Comparison of ENCODE assay signal across 9 cellular contexts in genomic region chr1:150548324-150548631, GRCh38. TPM values are rescaled to one million over a fixed set of nuclear protein-coding genes. Genes with fewer than 3 reads are reported as not detected.
DNase-seq lines count a peak whose midpoint lies in the region; ATAC-seq and TF ChIP-seq lines count a peak whose summit lies in the region.
"Had no signal": no experiment of that assay in that cellular context is flagged by ENCODE, and none has a peak within 500 bp of the region (broad histone marks: within the 10 kb centered on the region; RNA-seq: fewer than 3 reads in every experiment).

No MANE protein-coding gene starts in this region.

- H3K4me1 ChIP-seq in HEK293 (ENCODE audit: control insufficient read depth, insufficient read depth, low read length), result no peaks in the 10 kb centered on the region; the same call in 1 of the 2 replicates
- H3K4me1 ChIP-seq in skeletal muscle satellite cell (ENCODE audit: control insufficient read depth, insufficient read depth, low read length), result peaks cover 56% of the 10 kb centered on the region

- CTCF ChIA-PET in HEK293 (lab: Yijun Ruan, JAX), result interaction anchor here (0.5 to 8.8 kb wide), 6 partner anchors 9 to 70 kb away, joined by 3 to 73 read pairs (median 5); no protein-coding TSS in a partner anchor
- CTCF ChIA-PET in activated CD4-positive, alpha-beta memory T cell treated with anti-CD3 and anti-CD28 coated beads for 36 hours (lab: Charles Lee), result interaction anchor here (0.7 to 6.3 kb wide), 5 partner anchors 13 to 83 kb away, joined by 3 to 51 read pairs (median 6); partner anchors contain the start of gene FALEC

- H3K36me3 Mint-ChIP-seq in activated CD4-positive, alpha-beta memory T cell treated with anti-CD3 and anti-CD28 coated beads for 36 hours, result no peaks in the 10 kb centered on the region
- no peaks in the 10 kb centered on the region for H3K36me3 Mint-ChIP-seq in glutamatergic neuron (ENCODE audit: unreplicated experiment)

- H3K9me3 Mint-ChIP-seq in activated CD4-positive, alpha-beta memory T cell treated with anti-CD3 and anti-CD28 coated beads for 36 hours, result no peaks in the 10 kb centered on the region
- H3K9me3 Mint-ChIP-seq in glutamatergic neuron (ENCODE audit: unreplicated experiment), result peaks cover 3% of the 10 kb centered on the region

- H3K36me3 ChIP-seq in HEK293 (ENCODE audit: control insufficient read depth in 2 of 2, insufficient read depth in 1 of 2, low read length in 2 of 2) (no peaks in the 10 kb centered on the region), skeletal muscle satellite cell (ENCODE audit: insufficient read depth, low read length) (no peaks in the 10 kb centered on the region)

- H3K9me3 ChIP-seq in HEK293 (ENCODE audit: control insufficient read depth, insufficient read depth, low read depth, low read length) (no peaks in the 10 kb centered on the region), skeletal muscle satellite cell (replicated peaks; ENCODE audit: low read length) (no peaks in the 10 kb centered on the region)

- peaks cover 30% of the 10 kb centered on the region for H3K27me3 Mint-ChIP-seq in activated CD4-positive, alpha-beta memory T cell treated with anti-CD3 and anti-CD28 coated beads for 36 hours
- H3K27me3 Mint-ChIP-seq in glutamatergic neuron (ENCODE audit: unreplicated experiment), result peaks cover 10% of the 10 kb centered on the region

- H3K4me3 Mint-ChIP-seq in activated CD4-positive, alpha-beta memory T cell treated with anti-CD3 and anti-CD28 coated beads for 36 hours, result peak overlapping the region; percentile 67
- H3K4me3 Mint-ChIP-seq in glutamatergic neuron (ENCODE audit: unreplicated experiment), result peak overlapping the region; percentile 85

- H3K4me2 ChIP-seq in skeletal muscle satellite cell (ENCODE audit: low read length), result peak overlapping the region; percentile 94

- no peak overlapping the region for H3K27ac ChIP-seq in HEK293 (ENCODE audit: extremely low read depth, low read depth, low read length)

- DNase-seq in activated CD4-positive, alpha-beta memory T cell treated with anti-CD3 and anti-CD28 coated beads for 36 hours, result no peak
- no peak for DNase-seq in glutamatergic neuron
- no peak for DNase-seq in GF-D8 (lab: John Stamatoyannopoulos, UW)
- DNase-seq in NCI-H1048 (lab: John Stamatoyannopoulos, UW), result no peak
- no peak for DNase-seq in NCI-H345 treated with DMSO at 0.1 percent for 48 hours (lab: John Stamatoyannopoulos, UW; ENCODE audit: unreplicated experiment)
- DNase-seq: central memory CD4-positive, alpha-beta T cell had no signal

- TF ChIP-seq CTCF in HEK293 (tag by site-specific recombination; IDR thresholded peaks at IDR 0.05), result no peak
- TF ChIP-seq CTCF in glutamatergic neuron (IDR thresholded peaks at IDR 0.05; ENCODE audit: partially characterized antibody, unreplicated experiment), result no peak

- no peak for ATAC-seq in HG02571 (IDR thresholded peaks at IDR 0.05; ENCODE audit: unreplicated experiment)

- H3K27ac Mint-ChIP-seq in activated CD4-positive, alpha-beta memory T cell treated with anti-CD3 and anti-CD28 coated beads for 36 hours, result no peak overlapping the region
- no peak overlapping the region for H3K27ac Mint-ChIP-seq in glutamatergic neuron (ENCODE audit: unreplicated experiment)

- H3K4me3 ChIP-seq in HEK293 (ENCODE audit: low read depth, low read length), result peak overlapping the region; percentile 50; the same call in 1 of the 2 replicates
- H3K4me3 ChIP-seq in skeletal muscle satellite cell (ENCODE audit: low read length), result peak overlapping the region; percentile 72

- H3K4me1 Mint-ChIP-seq in activated CD4-positive, alpha-beta memory T cell treated with anti-CD3 and anti-CD28 coated beads for 36 hours (ENCODE audit: low read depth), result peaks cover 30% of the 10 kb centered on the region
- H3K4me1 Mint-ChIP-seq in glutamatergic neuron (ENCODE audit: low read depth, unreplicated experiment), result no peaks in the 10 kb centered on the region

- H3K9ac ChIP-seq in skeletal muscle satellite cell (ENCODE audit: low read depth, low read length), result peak overlapping the region; percentile 80

- intact Hi-C loops in activated CD4-positive, alpha-beta memory T cell treated with anti-CD3 and anti-CD28 coated beads for 36 hours (cut with micrococcal nuclease), result no loop called here

- POLR2A ChIA-PET in HEK293 (lab: Yijun Ruan, JAX), result interaction anchor here (0.9 to 2.5 kb wide), 6 partner anchors 10 to 149 kb away, joined by 3 to 10 read pairs (median 4); partner anchors contain the start of genes ENSA, GOLPH3L and MCL1
- POLR2A ChIA-PET in activated CD4-positive, alpha-beta memory T cell treated with anti-CD3 and anti-CD28 coated beads for 36 hours (lab: Charles Lee), result interaction anchor here (1.0 to 1.6 kb wide), 4 partner anchors 15 to 80 kb away, joined by 3 to 5 read pairs (median 3); partner anchors contain the start of gene FALEC

- no peaks in the 10 kb centered on the region for H3K27me3 ChIP-seq in skeletal muscle satellite cell (ENCODE audit: control insufficient read depth, insufficient read depth, low read length)

TF ChIP-seq in HEK293, 187 proteins besides CTCF, POLR2A, EP300 and RAD21:
- TF ChIP-seq ZBTB20 (tag by site-specific recombination; IDR thresholded peaks at IDR 0.05) (no peak), ZNF658 (tag by site-specific recombination; IDR thresholded peaks at IDR 0.05) (no peak)
TF ChIP-seq in HEK293: peak in this region for 0.

RNA-seq across cellular contexts. Expression of gene ADAMTSL4, which starts 0.9 kb away (rescaled TPM):
- 1 to 10 TPM; 1.1 TPM for total RNA-seq in activated CD4-positive, alpha-beta memory T cell treated with anti-CD3 and anti-CD28 coated beads for 36 hours
- 0.25 TPM for total RNA-seq in glutamatergic neuron (ENCODE audit: unreplicated experiment)
- 12.9 and 14.6 TPM in 2 replicates for total RNA-seq in skeletal muscle satellite cell (2012; rRNA removed)

RNA-seq across cellular contexts. Expression of gene MCL1, which starts 31.1 kb away (rescaled TPM):
- total RNA-seq in activated CD4-positive, alpha-beta memory T cell treated with anti-CD3 and anti-CD28 coated beads for 36 hours, result 100 to 1,000 TPM; 280 to 288 TPM
- 154 TPM for total RNA-seq in glutamatergic neuron (ENCODE audit: unreplicated experiment)
- total RNA-seq in skeletal muscle satellite cell (2012; rRNA removed), result 285 and 293 TPM in 2 replicates

RNA-seq across cellular contexts. Expression of gene FALEC, which starts 32.7 kb away (rescaled TPM):
- not detected for total RNA-seq in activated CD4-positive, alpha-beta memory T cell treated with anti-CD3 and anti-CD28 coated beads for 36 hours
- not detected for total RNA-seq in glutamatergic neuron (ENCODE audit: unreplicated experiment)
- not detected in 2 replicates for total RNA-seq in skeletal muscle satellite cell (2012; rRNA removed)

RNA-seq across cellular contexts. Expression of gene ECM1, which starts 40.4 kb away (rescaled TPM):
- 1 to 10 TPM; 1.1 to 1.5 TPM for total RNA-seq in activated CD4-positive, alpha-beta memory T cell treated with anti-CD3 and anti-CD28 coated beads for 36 hours
- total RNA-seq in glutamatergic neuron (ENCODE audit: unreplicated experiment), result 2.8 TPM
- total RNA-seq in skeletal muscle satellite cell (2012; rRNA removed), result 4.8 and 15.3 TPM in 2 replicates
